In genomic region chr15:81348691-81349090, GRCh38 we compare ENCODE assay signal across 9 cellular contexts. TPM values are rescaled to one million over a fixed set of nuclear protein-coding genes. Genes with fewer than 3 reads are reported as not detected.
"Had no signal": no experiment of that assay in that cellular context is flagged by ENCODE, and none has a peak within 500 bp of the region (broad histone marks: within the 10 kb centered on the region; RNA-seq: fewer than 3 reads in every experiment).

No MANE protein-coding gene starts in this region.

RNA-seq across cellular contexts. Expression of gene TMC3, which starts 25.3 kb away (rescaled TPM):
- total RNA-seq: OCI-LY7, PC-3, PC-9, Peyer's patch, Right ventricle myocardium inferior, Right ventricle myocardium superior, SK-MEL-5, T-cell had no signal
- polyA plus RNA-seq: SK-N-SH had no signal
